ENCODE assay signal across 8 cellular contexts in genomic region chr6:149750136-149750609, GRCh38. TPM values are rescaled to one million over a fixed set of nuclear protein-coding genes. Genes with fewer than 3 reads are reported as not detected.
DNase-seq lines count a peak whose midpoint lies in the region; ATAC-seq, FAIRE-seq and TF ChIP-seq lines count a peak whose summit lies in the region.

No MANE protein-coding gene starts in this region.

- H3K4me1 ChIP-seq in neuronal stem cell (ENCODE audit: control insufficient read depth in 2 of 2, insufficient read depth in 1 of 2, low read depth in 1 of 2, low read length in 2 of 2): peaks cover 0 to 6% of the 10 kb centered on the region in 2 donors
- peaks cover 31 to 45% of the 10 kb centered on the region in 2 donors for H3K4me1 ChIP-seq in thyroid gland

- BruUV-seq in Calu3 (replicated peaks; lab: Mats Ljungman, UMichigan): no TSS peak

- H3K36me3 ChIP-seq in neuronal stem cell (replicated peaks in 1 of 2; ENCODE audit: control insufficient read depth in 2 of 2, insufficient read depth in 2 of 2, low read length in 2 of 2): no peaks in the 10 kb centered on the region
- H3K36me3 ChIP-seq in thyroid gland: no peaks in the 10 kb centered on the region

- H3K14ac ChIP-seq in neuronal stem cell (ENCODE audit: low read length): peak overlapping the region; percentile 85

- H3K4me3 Mint-ChIP-seq in Calu3 (ENCODE audit: low read depth, unreplicated experiment): peak overlapping the region; percentile 81
- peak overlapping the region; percentile 91 for H3K4me3 Mint-ChIP-seq in activated T-helper 2 cell treated with anti-CD3 and anti-CD28 coated beads, Interferon-gamma antibody, Interleukin-2, Interleukin-4, amounts not matched to agents 10 μg/mL and 5 μg/mL and 100 μg/mL, durations not matched to agents 14 hours and 24 hours and 36 hours (ENCODE audit: low read depth)

- DNase-seq in Calu3: peak; percentile 66
- DNase-seq in HTR-8/SVneo (ENCODE audit: insufficient read length, low spot score): peak; percentile 58
- DNase-seq in activated T-helper 2 cell treated with anti-CD3 and anti-CD28 coated beads, Interferon-gamma antibody, Interleukin-2, Interleukin-4, amounts not matched to agents 10 μg/mL and 5 μg/mL and 100 μg/mL, durations not matched to agents 14 hours and 24 hours and 36 hours (ENCODE audit: low spot score): peak; percentile 55
- peak; percentile 10 for DNase-seq in fibroblast of the conjunctiva (ENCODE audit: low read depth)
- DNase-seq in neuronal stem cell (ENCODE audit: low spot score): peak; percentile 49
- peak; percentile 48 to 51 for DNase-seq in thyroid gland

- no CpG with 5 or more reads among the region's 25 CpGs for WGBS in neuronal stem cell (ENCODE audit: extremely low coverage in 2 of 2, insufficient read length in 2 of 2, insufficient replicate concordance in 1 of 2), 2 donors
- 1 to 2% methylated on average over 19 to 20 of the region's 25 CpGs for WGBS in thyroid gland, 2 donors

- H3K27ac Mint-ChIP-seq in Calu3 (ENCODE audit: unreplicated experiment): peak overlapping the region; percentile 56
- peak overlapping the region; percentile 84 for H3K27ac Mint-ChIP-seq in activated T-helper 2 cell treated with anti-CD3 and anti-CD28 coated beads, Interferon-gamma antibody, Interleukin-2, Interleukin-4, amounts not matched to agents 10 μg/mL and 5 μg/mL and 100 μg/mL, durations not matched to agents 14 hours and 24 hours and 36 hours

- H2BK5ac ChIP-seq in neuronal stem cell (ENCODE audit: low read length): peak overlapping the region; percentile 88

- intact Hi-C loops in Calu3 (cut with micrococcal nuclease; ENCODE audit: unreplicated experiment) (no loop called here), thyroid gland (cut with DNase I) (no loop called here)
- intact Hi-C loops in activated T-helper 2 cell treated with anti-CD3 and anti-CD28 coated beads, Interferon-gamma antibody, Interleukin-2, Interleukin-4, amounts not matched to agents 10 μg/mL and 5 μg/mL and 100 μg/mL, durations not matched to agents 14 hours and 24 hours and 36 hours (cut with micrococcal nuclease): loop anchor here (2.0 kb wide), 1 partner anchor 101 kb away; the partner anchor contains the start of gene KATNA1

- H2AK5ac ChIP-seq in neuronal stem cell (ENCODE audit: low read depth, low read length): peak overlapping the region; percentile 70

- H2BK12ac ChIP-seq in neuronal stem cell (ENCODE audit: low read length): no peak overlapping the region

- H3K27ac ChIP-seq in neuronal stem cell (replicated peaks; ENCODE audit: low read length) (peak overlapping the region; percentile 92), thyroid gland (peak overlapping the region in 2 of 3 donors; percentile 81 to 89)

- H4K91ac ChIP-seq in neuronal stem cell (ENCODE audit: low read depth, low read length, poor library complexity): no peak overlapping the region

- H3K4me1 Mint-ChIP-seq in Calu3 (ENCODE audit: low read depth, unreplicated experiment): peaks cover 10% of the 10 kb centered on the region
- H3K4me1 Mint-ChIP-seq in activated T-helper 2 cell treated with anti-CD3 and anti-CD28 coated beads, Interferon-gamma antibody, Interleukin-2, Interleukin-4, amounts not matched to agents 10 μg/mL and 5 μg/mL and 100 μg/mL, durations not matched to agents 14 hours and 24 hours and 36 hours (ENCODE audit: low read depth): peaks cover 34% of the 10 kb centered on the region

- no peak for FAIRE-seq in HTR-8/SVneo (lab: Jason Lieb, UNC)

- H3K27me3 ChIP-seq in neuronal stem cell (ENCODE audit: control insufficient read depth in 3 of 3, insufficient read depth in 3 of 3, low read depth in 1 of 3, low read length in 3 of 3) (no peaks in the 10 kb centered on the region), thyroid gland (no peaks in the 10 kb centered on the region)

- H4K8ac ChIP-seq in neuronal stem cell (ENCODE audit: low read depth, low read length): no peak overlapping the region

- H3K4ac ChIP-seq in neuronal stem cell (ENCODE audit: low read length): peak overlapping the region; percentile 84

- H2BK15ac ChIP-seq in neuronal stem cell (ENCODE audit: low read length): no peak overlapping the region

- no peaks in the 10 kb centered on the region for H3K9me3 Mint-ChIP-seq in Calu3 (ENCODE audit: low read depth, unreplicated experiment)
- no peaks in the 10 kb centered on the region for H3K9me3 Mint-ChIP-seq in activated T-helper 2 cell treated with anti-CD3 and anti-CD28 coated beads, Interferon-gamma antibody, Interleukin-2, Interleukin-4, amounts not matched to agents 10 μg/mL and 5 μg/mL and 100 μg/mL, durations not matched to agents 14 hours and 24 hours and 36 hours

- H3K4me2 ChIP-seq in neuronal stem cell (ENCODE audit: insufficient read depth, low read length, poor library complexity, severe bottlenecking): peak overlapping the region; percentile 89

- H3K36me3 Mint-ChIP-seq in Calu3 (ENCODE audit: insufficient read depth, unreplicated experiment): peaks cover 32% of the 10 kb centered on the region
- H3K36me3 Mint-ChIP-seq in activated T-helper 2 cell treated with anti-CD3 and anti-CD28 coated beads, Interferon-gamma antibody, Interleukin-2, Interleukin-4, amounts not matched to agents 10 μg/mL and 5 μg/mL and 100 μg/mL, durations not matched to agents 14 hours and 24 hours and 36 hours (ENCODE audit: low read depth): peaks cover 15% of the 10 kb centered on the region

- no peak overlapping the region for H2BK120ac ChIP-seq in neuronal stem cell (ENCODE audit: low read depth, low read length)

- peak overlapping the region; percentile 97 for H3K18ac ChIP-seq in neuronal stem cell (ENCODE audit: low read length)

- H2AFZ ChIP-seq in neuronal stem cell (ENCODE audit: low read length): peak overlapping the region; percentile 100

- no peak for TF ChIP-seq POLR2A in thyroid gland (IDR thresholded peaks at IDR 0.05)

- CTCF ChIA-PET in Calu3 (lab: Charles Lee): interaction anchor here (1.1 kb wide), 1 partner anchor 102 kb away, joined by 3 read pairs; no protein-coding TSS in a partner anchor

- peaks cover 0 to 2% of the 10 kb centered on the region in 2 donors for H3K9me3 ChIP-seq in neuronal stem cell (replicated peaks in 1 of 2; ENCODE audit: control insufficient read depth in 2 of 2, insufficient read depth in 1 of 2, low read depth in 1 of 2, low read length in 2 of 2)
- no peaks in the 10 kb centered on the region for H3K9me3 ChIP-seq in thyroid gland

- H3K4me3 ChIP-seq in neuronal stem cell (ENCODE audit: low read length in 2 of 2) (peak overlapping the region; percentile 75 to 96), thyroid gland (replicated peaks in 1 of 3) (peak overlapping the region; percentile 80 to 99 (median 94))

- peak; percentile 35 for ATAC-seq in GM21423 (IDR thresholded peaks at IDR 0.05; ENCODE audit: unreplicated experiment)

- H3K23ac ChIP-seq in neuronal stem cell (ENCODE audit: low read depth, low read length, poor library complexity): peak overlapping the region; percentile 100

- no peaks in the 10 kb centered on the region for H3K27me3 Mint-ChIP-seq in Calu3 (ENCODE audit: unreplicated experiment)
- H3K27me3 Mint-ChIP-seq in activated T-helper 2 cell treated with anti-CD3 and anti-CD28 coated beads, Interferon-gamma antibody, Interleukin-2, Interleukin-4, amounts not matched to agents 10 μg/mL and 5 μg/mL and 100 μg/mL, durations not matched to agents 14 hours and 24 hours and 36 hours (ENCODE audit: low read depth): no peaks in the 10 kb centered on the region

- peak overlapping the region; percentile 95 for H3K9ac ChIP-seq in neuronal stem cell (ENCODE audit: low read depth, low read length, poor library complexity)

- TF ChIP-seq CTCF in Calu3 (IDR thresholded peaks at IDR 0.05; ENCODE audit: unreplicated experiment) (no peak), thyroid gland (IDR thresholded peaks at IDR 0.05) (no peak)

- H3K79me1 ChIP-seq in neuronal stem cell (ENCODE audit: low read depth, low read length): peaks cover 10% of the 10 kb centered on the region

RNA-seq across cellular contexts. Expression of gene PCMT1, which starts 0.6 kb away (rescaled TPM):
- 56.8 and 63.4 TPM in 2 replicates for total RNA-seq in Calu3 (2022)
- 123 TPM for polyA plus RNA-seq in PFSK-1 (2012; ENCODE audit: insufficient read length, low read depth)
- total RNA-seq in activated T-helper 2 cell treated with anti-CD3 and anti-CD28 coated beads, Interferon-gamma antibody, Interleukin-2, Interleukin-4, amounts not matched to agents 10 μg/mL and 5 μg/mL and 100 μg/mL, durations not matched to agents 14 hours and 24 hours and 36 hours: 112 TPM in 2 replicates
- 46.7 TPM for polyA plus RNA-seq in neuronal stem cell (2013, experiment 1 of 2)
- 47.4 TPM for polyA plus RNA-seq in neuronal stem cell (2013, experiment 2 of 2)
- 100 to 1,000 TPM in 1 of 4 donors, 10 to 100 TPM in 3; 62.2 to 133 (median 77.9) TPM for total RNA-seq in thyroid gland

RNA-seq across cellular contexts. Expression of gene NUP43, which starts 3.8 kb away (rescaled TPM):
- total RNA-seq in Calu3 (2022): 38.4 and 42.8 TPM in 2 replicates
- 23.0 TPM for polyA plus RNA-seq in PFSK-1 (2012; ENCODE audit: insufficient read length, low read depth)
- total RNA-seq in activated T-helper 2 cell treated with anti-CD3 and anti-CD28 coated beads, Interferon-gamma antibody, Interleukin-2, Interleukin-4, amounts not matched to agents 10 μg/mL and 5 μg/mL and 100 μg/mL, durations not matched to agents 14 hours and 24 hours and 36 hours: 70.8 and 80.6 TPM in 2 replicates
- 24.3 TPM for polyA plus RNA-seq in neuronal stem cell (2013, experiment 1 of 2)
- polyA plus RNA-seq in neuronal stem cell (2013, experiment 2 of 2): 26.3 TPM
- total RNA-seq in thyroid gland: 100 to 1,000 TPM in 1 of 4 donors, 10 to 100 TPM in 3; 31.1 to 112 (median 53.7) TPM

RNA-seq across cellular contexts. Expression of gene LATS1, which starts 32.3 kb away (rescaled TPM):
- total RNA-seq in Calu3 (2022) (20.0 and 20.7 TPM in 2 replicates), thyroid gland (10 to 100 TPM; 25.7 to 32.2 (median 30.0) TPM)
- polyA plus RNA-seq in PFSK-1 (2012; ENCODE audit: insufficient read length, low read depth): 14.7 TPM
- 27.8 and 28.4 TPM in 2 replicates for total RNA-seq in activated T-helper 2 cell treated with anti-CD3 and anti-CD28 coated beads, Interferon-gamma antibody, Interleukin-2, Interleukin-4, amounts not matched to agents 10 μg/mL and 5 μg/mL and 100 μg/mL, durations not matched to agents 14 hours and 24 hours and 36 hours
- 9.9 TPM for polyA plus RNA-seq in neuronal stem cell (2013, experiment 1 of 2)
- 10.3 TPM for polyA plus RNA-seq in neuronal stem cell (2013, experiment 2 of 2)

Comparison
In these comparisons a context has a peak if more than half of its experiments do, and no peak if none do; other contexts are left out.
1. Peak in every context shown above with its lines: DNase-seq, ATAC-seq, H3K4me3 ChIP-seq and H3K27ac ChIP-seq.
2. DNase-seq: peak in every context shown above with its lines; median percentile 66 in Calu3; 58 in HTR-8/SVneo; 55 in activated T-helper 2 cell treated with anti-CD3 and anti-CD28 coated beads, Interferon-gamma antibody, Interleukin-2, Interleukin-4, amounts not matched to agents 10 μg/mL and 5 μg/mL and 100 μg/mL, durations not matched to agents 14 hours and 24 hours and 36 hours; 50 in thyroid gland; 49 in neuronal stem cell; 10 in fibroblast of the conjunctiva.